10 cellular contexts compared by ENCODE assay signal in genomic region chr10:16519250-16519907, GRCh38. TPM values are rescaled to one million over a fixed set of nuclear protein-coding genes. Genes with fewer than 3 reads are reported as not detected.
DNase-seq lines count a peak whose midpoint lies in the region; ATAC-seq, FAIRE-seq and TF ChIP-seq lines count a peak whose summit lies in the region.
"Had no signal": no experiment of that assay in that cellular context is flagged by ENCODE, and none has a peak within 500 bp of the region (broad histone marks: within the 10 kb centered on the region; RNA-seq: fewer than 3 reads in every experiment).

No MANE protein-coding gene starts in this region.

- DNase-seq in GM12892 (ENCODE audit: insufficient read length) (peak; percentile 20), H7 (peak; percentile 33), DMS79 (lab: John Stamatoyannopoulos, UW) (no peak), left lobe of liver (ENCODE audit: low spot score) (no peak), EL (no peak)
- no peak for DNase-seq in activated naive CD8-positive, alpha-beta T cell treated with anti-CD3 and anti-CD28 coated beads, Interleukin-2, amount 10 ng/mL, durations not matched to agents 7 days and 5 days
- no peak for DNase-seq in naive thymus-derived CD4-positive, alpha-beta T cell
- DNase-seq: activated CD8-positive, alpha-beta memory T cell treated with anti-CD3 and anti-CD28 coated beads, Interleukin-2, amount 50 U/mL, for 48 hours had no signal

- H3K27me3 ChIP-seq in H7 (ENCODE audit: control insufficient read depth, insufficient read depth, low read length) = peaks cover 48% of the 10 kb centered on the region
- peaks cover 3 to 11% of the 10 kb centered on the region in 2 donors for H3K27me3 ChIP-seq in naive thymus-derived CD4-positive, alpha-beta T cell (ENCODE audit: control insufficient read depth in 2 of 2, insufficient read depth in 2 of 2, low read length in 2 of 2)

- no peak for TF ChIP-seq POLR2A in GM12892 (IDR thresholded peaks at IDR 0.05; ENCODE audit: low read depth, low read length)

- peak overlapping the region; percentile 57 for H3K4me3 ChIP-seq in H7 (ENCODE audit: insufficient read depth, low read depth, low read length)
- no peak overlapping the region for H3K4me3 ChIP-seq in naive thymus-derived CD4-positive, alpha-beta T cell (ENCODE audit: low read length)

- no peak for ATAC-seq in activated naive CD8-positive, alpha-beta T cell treated with anti-CD3 and anti-CD28 coated beads, Interleukin-2, amount 10 ng/mL, durations not matched to agents 7 days and 5 days (ENCODE audit: low read depth)
- no peak for ATAC-seq in naive thymus-derived CD4-positive, alpha-beta T cell
- ATAC-seq in GM19023 (IDR thresholded peaks at IDR 0.05; ENCODE audit: unreplicated experiment) (no peak), left lobe of liver (no peak)

- H3K27ac Mint-ChIP-seq in activated naive CD8-positive, alpha-beta T cell treated with anti-CD3 and anti-CD28 coated beads, Interleukin-2, amount 10 ng/mL, durations not matched to agents 7 days and 5 days = no peak overlapping the region
- peak overlapping the region in 2 of 9 donors; percentile 21 to 81 for H3K27ac Mint-ChIP-seq in naive thymus-derived CD4-positive, alpha-beta T cell

- POLR2A ChIA-PET in activated naive CD8-positive, alpha-beta T cell treated with anti-CD3 and anti-CD28 coated beads, Interleukin-2, amount 10 ng/mL, durations not matched to agents 7 days and 5 days (lab: Charles Lee) = no interaction called here
- POLR2A ChIA-PET in naive thymus-derived CD4-positive, alpha-beta T cell (lab: Charles Lee) = no interaction called here

- H3K36me3 Mint-ChIP-seq in activated naive CD8-positive, alpha-beta T cell treated with anti-CD3 and anti-CD28 coated beads, Interleukin-2, amount 10 ng/mL, durations not matched to agents 7 days and 5 days = no peaks in the 10 kb centered on the region
- H3K36me3 Mint-ChIP-seq in naive thymus-derived CD4-positive, alpha-beta T cell = peaks cover 0 to 11% (median 2%) of the 10 kb centered on the region in 5 donors

- peaks cover 0 to 5% of the 10 kb centered on the region in 2 donors for H3K4me1 ChIP-seq in naive thymus-derived CD4-positive, alpha-beta T cell (ENCODE audit: control insufficient read depth in 2 of 2, insufficient read depth in 2 of 2, low read length in 2 of 2)

- peaks cover 10% of the 10 kb centered on the region for H3K4me1 Mint-ChIP-seq in activated naive CD8-positive, alpha-beta T cell treated with anti-CD3 and anti-CD28 coated beads, Interleukin-2, amount 10 ng/mL, durations not matched to agents 7 days and 5 days
- peaks cover 0 to 21% (median 13%) of the 10 kb centered on the region in 7 donors for H3K4me1 Mint-ChIP-seq in naive thymus-derived CD4-positive, alpha-beta T cell

- peaks cover 24% of the 10 kb centered on the region for H3K27me3 Mint-ChIP-seq in activated naive CD8-positive, alpha-beta T cell treated with anti-CD3 and anti-CD28 coated beads, Interleukin-2, amount 10 ng/mL, durations not matched to agents 7 days and 5 days
- peaks cover 34 to 51% (median 38%) of the 10 kb centered on the region in 5 donors for H3K27me3 Mint-ChIP-seq in naive thymus-derived CD4-positive, alpha-beta T cell

- intact Hi-C loops in naive thymus-derived CD4-positive, alpha-beta T cell (cut with micrococcal nuclease) = loop anchor here in 1 of 2 donors (10.0 kb wide), 1 partner anchor 265 kb away; no protein-coding TSS in a partner anchor

- peak overlapping the region; percentile 64 for H3K4me3 Mint-ChIP-seq in activated naive CD8-positive, alpha-beta T cell treated with anti-CD3 and anti-CD28 coated beads, Interleukin-2, amount 10 ng/mL, durations not matched to agents 7 days and 5 days
- H3K4me3 Mint-ChIP-seq in naive thymus-derived CD4-positive, alpha-beta T cell = peak overlapping the region; percentile 59 to 94 (median 80)

- peak; percentile 79 for FAIRE-seq in GM12892 (lab: Jason Lieb, UNC)

- no peaks in the 10 kb centered on the region for H3K9me3 ChIP-seq in naive thymus-derived CD4-positive, alpha-beta T cell (ENCODE audit: control insufficient read depth in 2 of 3, low read length in 3 of 3)

- CTCF ChIA-PET in naive thymus-derived CD4-positive, alpha-beta T cell (lab: Charles Lee) = interaction anchor here (0.7 kb wide), 1 partner anchor 213 kb away, joined by 4 read pairs; no protein-coding TSS in a partner anchor

- H3K36me3 ChIP-seq in H7 (replicated peaks; ENCODE audit: control insufficient read depth, insufficient read depth, low read length) = no peaks in the 10 kb centered on the region
- H3K36me3 ChIP-seq in naive thymus-derived CD4-positive, alpha-beta T cell (ENCODE audit: control insufficient read depth in 2 of 3, insufficient read depth in 3 of 3, low read length in 3 of 3) = no peaks in the 10 kb centered on the region

- H3K27ac ChIP-seq in naive thymus-derived CD4-positive, alpha-beta T cell (ENCODE audit: low read depth, low read length) = no peak overlapping the region
- H3K27ac ChIP-seq: epithelial cell of prostate had no signal

- H3K9me3 Mint-ChIP-seq in activated naive CD8-positive, alpha-beta T cell treated with anti-CD3 and anti-CD28 coated beads, Interleukin-2, amount 10 ng/mL, durations not matched to agents 7 days and 5 days = no peaks in the 10 kb centered on the region
- H3K9me3 Mint-ChIP-seq in naive thymus-derived CD4-positive, alpha-beta T cell = peaks cover 0 to 2% (median 0%) of the 10 kb centered on the region in 11 donors

RNA-seq across cellular contexts. Expression of gene C1QL3, which starts 2.3 kb away (rescaled TPM):
- polyA plus RNA-seq in GM12892 (2012; ENCODE audit: missing spikeins) = 0.66 TPM
- total RNA-seq in H7 (2014; rRNA removed; shearing (Covaris generic)) = 0.17 and 0.92 TPM in 2 replicates
- not detected for total RNA-seq in activated naive CD8-positive, alpha-beta T cell treated with anti-CD3 and anti-CD28 coated beads, Interleukin-2, amount 10 ng/mL, durations not matched to agents 7 days and 5 days
- not detected for total RNA-seq in naive thymus-derived CD4-positive, alpha-beta T cell
- polyA plus RNA-seq in naive thymus-derived CD4-positive, alpha-beta T cell = under 1 TPM in 1 of 2 donors, not detected in 1; 0.58 TPM
- not detected for total RNA-seq in left lobe of liver

Comparison
In these comparisons a context has a peak if more than half of its experiments do, and no peak if none do; other contexts are left out.
1. DNase-seq: peak in GM12892 (single experiment) and H7 (single experiment); none in activated naive CD8-positive, alpha-beta T cell treated with anti-CD3 and anti-CD28 coated beads, Interleukin-2, amount 10 ng/mL, durations not matched to agents 7 days and 5 days (single experiment), naive thymus-derived CD4-positive, alpha-beta T cell (0 of 9), DMS79 (single experiment), left lobe of liver (single experiment) and EL (single experiment).